ENCODE assay signal across 1 cellular context in the genomic region with DNA sequence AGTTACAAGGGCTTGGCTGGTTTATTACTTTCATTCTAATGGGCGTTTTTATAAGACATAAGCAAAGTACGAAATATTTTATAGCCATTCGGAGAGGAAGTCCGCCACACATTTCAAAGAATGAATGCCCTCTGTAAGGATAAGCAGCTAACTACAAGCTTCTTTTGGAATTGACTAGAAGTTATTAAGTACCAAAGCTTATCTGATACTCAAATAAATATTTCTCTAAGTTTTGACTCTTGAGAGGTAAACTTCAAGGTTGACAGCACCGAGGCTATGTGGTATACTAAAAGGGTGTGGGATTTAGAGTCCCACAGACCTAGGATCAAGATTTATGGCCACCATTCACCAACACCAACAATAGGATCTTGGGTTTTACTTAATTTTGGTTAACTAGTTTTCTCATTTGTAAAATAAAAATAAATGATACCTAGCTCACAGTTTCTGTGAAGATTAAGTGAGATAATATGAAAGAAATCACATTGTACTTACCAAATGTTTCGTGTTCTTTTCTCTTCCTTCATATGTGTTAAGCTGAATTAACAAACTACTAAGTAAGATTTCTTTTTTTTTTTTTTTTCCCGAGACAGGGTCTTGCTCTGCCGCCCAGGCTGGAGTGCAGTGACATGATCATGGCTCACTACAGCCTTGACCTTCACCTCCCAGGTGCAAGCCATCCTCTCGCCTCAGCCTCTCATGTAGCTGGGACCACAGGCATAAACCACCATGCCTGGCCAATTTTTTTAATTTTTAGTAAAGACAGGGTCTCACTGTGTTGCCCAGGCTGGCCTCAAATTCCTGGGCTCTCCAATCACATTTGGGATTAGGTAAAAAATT.
TF ChIP-seq lines count a peak whose summit lies in the region.

No MANE protein-coding gene starts in this region.

TF ChIP-seq in HCT116, 20 proteins besides CTCF, POLR2A, EP300 and RAD21:
- TF ChIP-seq YY1 (IDR thresholded peaks at IDR 0.05; ENCODE audit: extremely low read depth, insufficient replicate concordance, low read depth, low read length), result no peak
- TF ChIP-seq REST (IDR thresholded peaks at IDR 0.05; ENCODE audit: low read depth), result no peak
- no peak for TF ChIP-seq ZFX (IDR thresholded peaks at IDR 0.05)
- TF ChIP-seq ELF1 (IDR thresholded peaks at IDR 0.05; ENCODE audit: borderline replicate concordance, low read depth), result no peak; the same call in 1 of the 2 replicates
- no peak for TF ChIP-seq CBX3 (IDR thresholded peaks at IDR 0.05; ENCODE audit: low read depth)
- no peak for TF ChIP-seq SRF (IDR thresholded peaks at IDR 0.05; ENCODE audit: low read depth)
- TF ChIP-seq, protein P1, sequence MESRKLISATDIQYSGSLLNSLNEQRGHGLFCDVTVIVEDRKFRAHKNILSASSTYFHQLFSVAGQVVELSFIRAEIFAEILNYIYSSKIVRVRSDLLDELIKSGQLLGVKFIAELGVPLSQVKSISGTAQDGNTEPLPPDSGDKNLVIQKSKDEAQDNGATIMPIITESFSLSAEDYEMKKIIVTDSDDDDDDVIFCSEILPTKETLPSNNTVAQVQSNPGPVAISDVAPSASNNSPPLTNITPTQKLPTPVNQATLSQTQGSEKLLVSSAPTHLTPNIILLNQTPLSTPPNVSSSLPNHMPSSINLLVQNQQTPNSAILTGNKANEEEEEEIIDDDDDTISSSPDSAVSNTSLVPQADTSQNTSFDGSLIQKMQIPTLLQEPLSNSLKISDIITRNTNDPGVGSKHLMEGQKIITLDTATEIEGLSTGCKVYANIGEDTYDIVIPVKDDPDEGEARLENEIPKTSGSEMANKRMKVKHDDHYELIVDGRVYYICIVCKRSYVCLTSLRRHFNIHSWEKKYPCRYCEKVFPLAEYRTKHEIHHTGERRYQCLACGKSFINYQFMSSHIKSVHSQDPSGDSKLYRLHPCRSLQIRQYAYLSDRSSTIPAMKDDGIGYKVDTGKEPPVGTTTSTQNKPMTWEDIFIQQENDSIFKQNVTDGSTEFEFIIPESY (IDR thresholded peaks at IDR 0.05; ENCODE audit: extremely low read depth, insufficient replicate concordance, low read length), result no peak
- no peak for TF ChIP-seq CEBPB (IDR thresholded peaks at IDR 0.05; ENCODE audit: low read depth)
- no peak for TF ChIP-seq ATF3 (IDR thresholded peaks at IDR 0.05)
- TF ChIP-seq, protein P2, sequence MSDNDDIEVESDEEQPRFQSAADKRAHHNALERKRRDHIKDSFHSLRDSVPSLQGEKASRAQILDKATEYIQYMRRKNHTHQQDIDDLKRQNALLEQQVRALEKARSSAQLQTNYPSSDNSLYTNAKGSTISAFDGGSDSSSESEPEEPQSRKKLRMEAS (IDR thresholded peaks at IDR 0.05), result no peak
- TF ChIP-seq FOSL1 (IDR thresholded peaks at IDR 0.05; ENCODE audit: low read depth), result no peak
- TF ChIP-seq JUND (IDR thresholded peaks at IDR 0.05), result no peak
- no peak for TF ChIP-seq ZNF274 (IDR thresholded peaks at IDR 0.05; ENCODE audit: low read depth, low read length)
- no peak for TF ChIP-seq EZH2phosphoT487 (IDR thresholded peaks at IDR 0.05; ENCODE audit: borderline replicate concordance)
- no peak for TF ChIP-seq EGR1 (IDR thresholded peaks at IDR 0.05; ENCODE audit: low read depth)
- no peak for TF ChIP-seq SIN3A (IDR thresholded peaks at IDR 0.05; ENCODE audit: low read depth)
- TF ChIP-seq EZH2 (IDR thresholded peaks at IDR 0.05), result no peak
- TF ChIP-seq SP1 (IDR thresholded peaks at IDR 0.05; ENCODE audit: low read depth), result no peak; the same call in 1 of the 2 replicates
TF ChIP-seq in HCT116: peak in this region for 0.
